Comparison of ENCODE assay signal across 1 cellular context in genomic region chr6:73285674-73286283, GRCh38.
TF ChIP-seq lines count a peak whose summit lies in the region.

No MANE protein-coding gene starts in this region.

TF ChIP-seq in WTC11, 78 proteins besides CTCF, POLR2A, EP300 and RAD21 (continued from another document):
- TF ChIP-seq ZSCAN18 (CRISPR knock-in tag; IDR thresholded peaks at IDR 0.05), result no peak
